In the genomic region with DNA sequence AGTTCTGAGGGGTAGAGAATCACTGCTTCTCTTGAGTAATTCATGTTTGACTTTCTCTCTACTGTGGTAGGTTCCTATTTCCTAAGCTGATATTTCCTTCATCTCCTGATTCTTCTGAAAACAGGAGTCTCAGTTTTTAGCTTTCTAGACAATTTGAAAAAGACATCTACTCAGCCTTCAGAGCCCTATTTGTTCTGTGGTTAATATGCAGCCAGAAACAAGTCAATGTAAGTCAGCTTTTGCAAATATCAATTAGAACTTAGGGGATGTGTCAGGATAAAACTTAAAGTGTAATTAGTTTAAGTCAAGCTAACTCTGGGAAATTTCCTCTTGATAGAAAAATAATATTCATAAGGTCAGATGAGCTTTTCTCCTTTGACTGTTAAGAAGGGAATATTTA, we compare ENCODE assay signal across 29 cellular contexts. TPM values are rescaled to one million over a fixed set of nuclear protein-coding genes. Genes with fewer than 3 reads are reported as not detected.
A peak's percentile ranks its signal among the peaks of the same experiment; 100 is the strongest.
DNase-seq lines count a peak whose midpoint lies in the region; ATAC-seq, FAIRE-seq and TF ChIP-seq lines count a peak whose summit lies in the region.
"Had no signal": no experiment of that assay in that cellular context is flagged by ENCODE, and none has a peak within 500 bp of the region (broad histone marks: within the 10 kb centered on the region; RNA-seq: fewer than 3 reads in every experiment).

No MANE protein-coding gene starts in this region.

- H3K9me3 Mint-ChIP-seq in MCF 10A (ENCODE audit: unreplicated experiment), result no peaks in the 10 kb centered on the region
- no peaks in the 10 kb centered on the region for H3K9me3 Mint-ChIP-seq in activated naive CD4-positive, alpha-beta T cell treated with anti-CD3 and anti-CD28 coated beads, Interleukin-2, amount 10 ng/mL, durations not matched to agents 7 days and 5 days
- H3K9me3 Mint-ChIP-seq: activated naive CD4-positive, alpha-beta T cell treated with anti-CD3 and anti-CD28 coated beads for 36 hours; activated T-helper 1 cell treated with anti-CD3 and anti-CD28 coated beads, Interleukin-12 subunit alpha, Interleukin-12 subunit beta, Interleukin-2, Interleukin-4 antibody, amounts not matched to agents 30 ng/mL and 10 ng/mL and 1 ng/mL, durations not matched to agents 14 hours and 24 hours and 36 hours; CD8-positive, alpha-beta memory T cell; T-cell had no signal

- TF ChIP-seq RAD21 in GM12878 (IDR thresholded peaks at IDR 0.05; ENCODE audit: insufficient read depth, low read depth, low read length), result no peak

- RAD21 ChIA-PET in GM12878 (lab: Charles Lee; ENCODE audit: unreplicated experiment), result interaction anchor here (1.1 to 1.5 kb wide), 3 partner anchors 12 to 21 kb away, joined by 3 to 6 read pairs (median 3); no protein-coding TSS in a partner anchor

- H3K4me2 ChIP-seq in GM12878 (ENCODE audit: control insufficient read depth, insufficient read depth), result 0 out of 2 replicates have a peak overlapping the region, but pooled peaks have one; percentile 27

- in situ Hi-C loops in GM12878 (cut with MboI), result no loop called here

- no peak for DNase-seq in MCF 10A (ENCODE audit: unreplicated experiment)
- no peak for DNase-seq in breast epithelium (ENCODE audit: low spot score in 2 of 2)
- DNase-seq in GM12878 (ENCODE audit: low read depth, low spot score), result no peak
- no peak for DNase-seq in right lobe of liver
- DNase-seq in HPDE6-E6E7 (ENCODE audit: extremely low spot score), result no peak
- no peak for DNase-seq in activated naive CD4-positive, alpha-beta T cell treated with anti-CD3 and anti-CD28 coated beads, Interleukin-2, amount 10 ng/mL, durations not matched to agents 7 days and 5 days
- DNase-seq in T-helper 1 cell, result no peak
- DNase-seq in DMS 273 (lab: John Stamatoyannopoulos, UW; ENCODE audit: unreplicated experiment), result no peak
- DNase-seq: activated CD4-positive, alpha-beta T cell treated with anti-CD3 and anti-CD28 coated beads, Interleukin-2, amount 50 U/mL, for 4 hours; activated CD4-positive, CD25-positive, alpha-beta regulatory T cell; activated CD8-positive, alpha-beta memory T cell treated with anti-CD3 and anti-CD28 coated beads, Interleukin-2, amount 50 U/mL, for 4 hours; activated naive CD4-positive, alpha-beta T cell treated with anti-CD3 and anti-CD28 coated beads for 36 hours; amygdala; CD8-positive, alpha-beta memory T cell; DMS79; effector memory CD4-positive, alpha-beta T cell; foreskin fibroblast; GDM1; heart right ventricle; NCI-H1105 treated with DMSO at 0.1 percent for 48 hours; NCI-H2029 treated with DMSO at 0.1 percent for 48 hours; NCI-H2227 treated with DMSO at 0.1 percent for 48 hours; psoas muscle; stomach; T-cell; thyroid gland had no signal

- peak overlapping the region; percentile 32 for H2AFZ ChIP-seq in GM12878 (ENCODE audit: control insufficient read depth, low read depth, low read length)

- no peak overlapping the region for H3K4me3 ChIP-seq in breast epithelium
- no peak overlapping the region for H3K4me3 ChIP-seq in GM12878
- peak overlapping the region in 2 of 3 donors; percentile 1 to 5 for H3K4me3 ChIP-seq in right lobe of liver
- H3K4me3 ChIP-seq: heart right ventricle, psoas muscle, stomach, thyroid gland had no signal

- peaks cover 25% of the 10 kb centered on the region for H3K4me1 Mint-ChIP-seq in MCF 10A (ENCODE audit: insufficient read depth, unreplicated experiment)
- H3K4me1 Mint-ChIP-seq in activated naive CD4-positive, alpha-beta T cell treated with anti-CD3 and anti-CD28 coated beads, Interleukin-2, amount 10 ng/mL, durations not matched to agents 7 days and 5 days, result peaks cover 4% of the 10 kb centered on the region

- no peak overlapping the region for H3K4me3 Mint-ChIP-seq in MCF 10A (ENCODE audit: unreplicated experiment)
- no peak overlapping the region for H3K4me3 Mint-ChIP-seq in activated naive CD4-positive, alpha-beta T cell treated with anti-CD3 and anti-CD28 coated beads, Interleukin-2, amount 10 ng/mL, durations not matched to agents 7 days and 5 days
- H3K4me3 Mint-ChIP-seq: activated naive CD4-positive, alpha-beta T cell treated with anti-CD3 and anti-CD28 coated beads for 36 hours; activated T-helper 1 cell treated with anti-CD3 and anti-CD28 coated beads, Interleukin-12 subunit alpha, Interleukin-12 subunit beta, Interleukin-2, Interleukin-4 antibody, amounts not matched to agents 30 ng/mL and 10 ng/mL and 1 ng/mL, durations not matched to agents 14 hours and 24 hours and 36 hours; CD8-positive, alpha-beta memory T cell; T-cell had no signal

- no peak overlapping the region for H3K27ac ChIP-seq in breast epithelium
- peak overlapping the region; percentile 45; the same call in 1 of the 2 replicates for H3K27ac ChIP-seq in GM12878 (ENCODE audit: control insufficient read depth, insufficient read depth)
- H3K27ac ChIP-seq in right lobe of liver, result peak overlapping the region in 2 of 3 donors; percentile 73 to 79
- H3K27ac ChIP-seq: heart right ventricle, psoas muscle, thyroid gland had no signal

- H3K9ac ChIP-seq in GM12878 (ENCODE audit: control insufficient read depth, insufficient read depth, low read length), result no peak overlapping the region

- H3K9me3 ChIP-seq in breast epithelium, result no peaks in the 10 kb centered on the region
- no peaks in the 10 kb centered on the region for H3K9me3 ChIP-seq in GM12878 (replicated peaks; ENCODE audit: control insufficient read depth, insufficient read depth, low read length)
- H3K9me3 ChIP-seq in right lobe of liver, result no peaks in the 10 kb centered on the region
- H3K9me3 ChIP-seq: heart right ventricle, psoas muscle, stomach, thyroid gland had no signal

- TF ChIP-seq POLR2A in breast epithelium (IDR thresholded peaks at IDR 0.05) (no peak), GM12878 (IDR thresholded peaks at IDR 0.05; ENCODE audit: low read depth, low read length) (no peak), right lobe of liver (IDR thresholded peaks at IDR 0.05) (no peak)

- H3K27ac Mint-ChIP-seq in MCF 10A (ENCODE audit: low read depth, unreplicated experiment), result peak overlapping the region; percentile 96
- no peak overlapping the region for H3K27ac Mint-ChIP-seq in activated naive CD4-positive, alpha-beta T cell treated with anti-CD3 and anti-CD28 coated beads, Interleukin-2, amount 10 ng/mL, durations not matched to agents 7 days and 5 days
- H3K27ac Mint-ChIP-seq: activated naive CD4-positive, alpha-beta T cell treated with anti-CD3 and anti-CD28 coated beads for 36 hours; activated T-helper 1 cell treated with anti-CD3 and anti-CD28 coated beads, Interleukin-12 subunit alpha, Interleukin-12 subunit beta, Interleukin-2, Interleukin-4 antibody, amounts not matched to agents 30 ng/mL and 10 ng/mL and 1 ng/mL, durations not matched to agents 14 hours and 24 hours and 36 hours; CD8-positive, alpha-beta memory T cell; T-cell had no signal

- intact Hi-C loops in MCF 10A (cut with micrococcal nuclease), result no loop called here
- intact Hi-C loops in breast epithelium (cut with DNase I; ENCODE audit: low total_unique reads), result no loop called here
- intact Hi-C loops in GM12878 (cut with micrococcal nuclease; ENCODE audit: unreplicated experiment), result no loop called here
- intact Hi-C loops in right lobe of liver (cut with DNase I), result no loop called here

- SMC1A ChIA-PET in GM12878 (lab: Charles Lee; ENCODE audit: uncharacterized antibody, unreplicated experiment), result interaction anchor here (0.7 to 1.7 kb wide), 8 partner anchors 11 to 36 kb away, joined by 3 to 12 read pairs (median 4); partner anchors contain the start of gene HACD2

- H3K27me3 Mint-ChIP-seq in MCF 10A (ENCODE audit: insufficient read depth, unreplicated experiment), result no peaks in the 10 kb centered on the region
- no peaks in the 10 kb centered on the region for H3K27me3 Mint-ChIP-seq in activated naive CD4-positive, alpha-beta T cell treated with anti-CD3 and anti-CD28 coated beads, Interleukin-2, amount 10 ng/mL, durations not matched to agents 7 days and 5 days
- H3K27me3 Mint-ChIP-seq: B cell; CD8-positive, alpha-beta memory T cell; T-cell had no signal

- CTCF ChIA-PET in MCF 10A (lab: Yijun Ruan, JAX), result interaction anchor here (0.6 to 1.8 kb wide), 5 partner anchors 12 to 121 kb away, joined by 3 to 6 read pairs (median 3); no protein-coding TSS in a partner anchor
- CTCF ChIA-PET in GM12878 (lab: Yijun Ruan, JAX), result interaction anchor here (0.7 to 2.9 kb wide), 7 partner anchors 8 to 117 kb away, joined by 3 to 19 read pairs (median 3); no protein-coding TSS in a partner anchor
- CTCF ChIA-PET in activated naive CD4-positive, alpha-beta T cell treated with anti-CD3 and anti-CD28 coated beads, Interleukin-2, amount 10 ng/mL, durations not matched to agents 7 days and 5 days (lab: Charles Lee), result no interaction called here

- H3K4me1 ChIP-seq in breast epithelium (no peaks in the 10 kb centered on the region), GM12878 (ENCODE audit: control insufficient read depth, insufficient read depth, low read length) (peaks cover 23% of the 10 kb centered on the region), right lobe of liver (peaks cover 0 to 29% (median 14%) of the 10 kb centered on the region in 4 donors)
- H3K4me1 ChIP-seq: psoas muscle, thyroid gland had no signal

- BruUV-seq in MCF 10A (replicated peaks; lab: Mats Ljungman, UMichigan) (no TSS peak), GM12878 (replicated peaks; lab: Mats Ljungman, UMichigan) (no TSS peak)

- TF ChIP-seq EP300 in GM12878 (IDR thresholded peaks at IDR 0.05; ENCODE audit: borderline replicate concordance in 1 of 2, control insufficient read depth in 1 of 2, low read depth in 2 of 2, low read length in 2 of 2), result no peak

- no peak for TF ChIP-seq CTCF in MCF 10A (IDR thresholded peaks at IDR 0.05; ENCODE audit: unreplicated experiment)
- TF ChIP-seq CTCF in breast epithelium (IDR thresholded peaks at IDR 0.05), result no peak
- TF ChIP-seq CTCF in GM12878 (IDR thresholded peaks at IDR 0.05 in 2 of 3, conservative IDR thresholded peaks at IDR 0.05 in 1 of 3; ENCODE audit: control insufficient read depth in 2 of 3, extremely low read depth in 1 of 3, insufficient read depth in 1 of 3, low read depth in 3 of 3, low read length in 3 of 3), result no peak
- TF ChIP-seq CTCF in right lobe of liver (IDR thresholded peaks at IDR 0.05), result no peak

- peaks cover 6% of the 10 kb centered on the region for H3K36me3 Mint-ChIP-seq in MCF 10A (ENCODE audit: insufficient read depth, unreplicated experiment)
- peaks cover 2% of the 10 kb centered on the region for H3K36me3 Mint-ChIP-seq in activated naive CD4-positive, alpha-beta T cell treated with anti-CD3 and anti-CD28 coated beads, Interleukin-2, amount 10 ng/mL, durations not matched to agents 7 days and 5 days
- H3K36me3 Mint-ChIP-seq: T-cell had no signal

- FAIRE-seq in GM12878 (lab: Jason Lieb, UNC), result peak; percentile 38
- FAIRE-seq: bronchial epithelial cell had no signal

- POLR2A ChIA-PET in MCF 10A (lab: Yijun Ruan, JAX), result interaction anchor here (0.9 to 9.3 kb wide), 6 partner anchors 9 to 539 kb away, joined by 3 to 381 read pairs (median 6); partner anchors contain the start of gene HACD2
- POLR2A ChIA-PET in GM12878 (lab: Charles Lee), result interaction anchor here (1.5 to 2.3 kb wide), 2 partner anchors 19 to 22 kb away, joined by 3 to 19 read pairs; partner anchors contain the start of gene HACD2

- H3K36me3 ChIP-seq in breast epithelium, result no peaks in the 10 kb centered on the region
- no peaks in the 10 kb centered on the region; a peak in 1 of 4 replicates for H3K36me3 ChIP-seq in GM12878 (ENCODE audit: control insufficient read depth in 2 of 2, insufficient read depth in 2 of 2, low read length in 1 of 2)
- peaks cover 0 to 3% (median 0%) of the 10 kb centered on the region in 4 donors for H3K36me3 ChIP-seq in right lobe of liver
- H3K36me3 ChIP-seq: thyroid gland had no signal

- H3K27me3 ChIP-seq in breast epithelium, result no peaks in the 10 kb centered on the region
- H3K27me3 ChIP-seq in GM12878 (replicated peaks in 1 of 2; ENCODE audit: control insufficient read depth in 2 of 2, insufficient read depth in 2 of 2, low read length in 1 of 2), result no peaks in the 10 kb centered on the region
- no peaks in the 10 kb centered on the region for H3K27me3 ChIP-seq in right lobe of liver
- H3K27me3 ChIP-seq: heart right ventricle, stomach, thyroid gland had no signal

- no peak for ATAC-seq in GM12878
- ATAC-seq in right lobe of liver, result peak in 3 of 4 donors; percentile 8 to 33 (median 32)
- ATAC-seq: heart right ventricle, psoas muscle, T-cell had no signal

- no peaks in the 10 kb centered on the region for H4K20me1 ChIP-seq in GM12878 (ENCODE audit: control insufficient read depth, insufficient read depth)

- no peaks in the 10 kb centered on the region; the same call in 1 of the 2 replicates for H3K79me2 ChIP-seq in GM12878 (ENCODE audit: control insufficient read depth, insufficient read depth, low read length)

RNA-seq across cellular contexts. Expression of gene HACD2, which starts 21.7 kb away (rescaled TPM):
- total RNA-seq in MCF 10A (2022) (76.5 and 97.7 TPM in 2 replicates), breast epithelium (10 to 100 TPM; 29.5 to 61.0 (median 55.9) TPM), GM12878 (2014; rRNA removed) (19.3 and 22.6 TPM in 2 replicates), GM12878 (2014; rRNA removed; fragmentation: Illumina TruSeq; extraction: Trizol) (19.0 and 19.8 TPM in 2 replicates), GM12878 (2021) (20.4 and 21.5 TPM in 2 replicates), right lobe of liver (10 to 100 TPM; 23.0 to 39.8 (median 27.2) TPM)
- 27.6 and 29.8 TPM in 2 replicates for total RNA-seq in GM12878 (2013; cell fraction: nucleolus; rRNA removed)
- polyA plus RNA-seq in GM12878 (2011; ENCODE audit: low read depth), result 6.3 TPM
- polyA plus RNA-seq in GM12878 (2011; rRNA removed) (30.0 and 38.5 TPM in 2 replicates), GM12878 (2014; fragmentation: Illumina TruSeq; extraction: Trizol) (26.4 and 33.0 TPM in 2 replicates), GM12878 (2014; fragmentation: Nextera tagmentation; extraction: Ambion mirVana) (1 to 10 TPM; 9.1 to 9.6 TPM), GM12878 (2014; rRNA removed) (15.2 and 17.4 TPM in 2 replicates), GM12878 (2016; fragmentation: Nextera tagmentation; extraction: Ambion mirVana) (10 to 100 TPM; 17.7 to 18.6 TPM)
- 14.9 and 15.2 TPM in 2 replicates for polyA plus RNA-seq in GM12878 (2011; cell fraction: cytosol; rRNA removed)
- 11.8 and 12.6 TPM in 2 replicates for polyA plus RNA-seq in GM12878 (2011; cell fraction: nucleus; rRNA removed)
- polyA plus RNA-seq in GM12878 (2012), result 8.4 and 8.9 TPM in 2 replicates
- polyA minus RNA-seq in GM12878 (2011; rRNA and poly(A)+ RNA removed), result 30.1 and 58.3 TPM in 2 replicates
- 10.6 and 13.0 TPM in 2 replicates for polyA minus RNA-seq in GM12878 (2011; cell fraction: cytosol; rRNA and poly(A)+ RNA removed)
- 7.6 and 14.9 TPM in 2 replicates for polyA minus RNA-seq in GM12878 (2011; cell fraction: nucleus; rRNA and poly(A)+ RNA removed)

Comparison
In these comparisons a context has a peak if more than half of its experiments do, and no peak if none do; other contexts are left out.
1. H3K27ac ChIP-seq: peak in GM12878 (single experiment) and right lobe of liver (2 of 3); none in breast epithelium (0 of 2).
2. H3K4me3 ChIP-seq: peak in right lobe of liver (2 of 3); none in breast epithelium (0 of 3) and GM12878 (single experiment).